1 cellular context compared by ENCODE assay signal in genomic region chr6:29447670-29448069, GRCh38.
TF ChIP-seq lines count a peak whose summit lies in the region.

No MANE protein-coding gene starts in this region.

TF ChIP-seq in endothelial cell of umbilical vein, 7 proteins besides CTCF, POLR2A, EP300 and RAD21:
- TF ChIP-seq FOS (IDR thresholded peaks at IDR 0.05; ENCODE audit: borderline replicate concordance, insufficient read depth, low read length) (peak; percentile 5), GATA2 (IDR thresholded peaks at IDR 0.05; ENCODE audit: insufficient read depth, insufficient read length, low read depth, low read length) (no peak)
